In genomic region chr7:127702938-127703337, GRCh38 we compare ENCODE assay signal across 14 cellular contexts.
"Had no signal": no experiment of that assay in that cellular context is flagged by ENCODE, and none has a peak within 500 bp of the region (broad histone marks: within the 10 kb centered on the region; RNA-seq: fewer than 3 reads in every experiment).

No MANE protein-coding gene starts in this region.

- ATAC-seq: activated CD8-positive, alpha-beta memory T cell treated with anti-CD3 and anti-CD28 coated beads, Interleukin-2, amount 10 ng/mL, durations not matched to agents 7 days and 5 days; natural killer cell had no signal

- H3K4me1 ChIP-seq: esophagus muscularis mucosa, lower lobe of right lung, pancreas had no signal

- DNase-seq: activated B cell treated with CpG ODN at 0.5 μM for 24 hours; activated CD4-positive, alpha-beta memory T cell treated with anti-CD3 and anti-CD28 coated beads, Interleukin-2, amount 10 ng/mL, durations not matched to agents 7 days and 5 days; activated CD4-positive, alpha-beta T cell treated with anti-CD3 and anti-CD28 coated beads for 48 hours; activated CD8-positive, alpha-beta memory T cell treated with anti-CD3 and anti-CD28 coated beads, Interleukin-2, amount 10 ng/mL, durations not matched to agents 7 days and 5 days; activated naive CD8-positive, alpha-beta T cell treated with anti-CD3 and anti-CD28 coated beads for 36 hours; amniotic stem cell; dermis blood vessel endothelial cell; effector memory CD4-positive, alpha-beta T cell; lower lobe of right lung; natural killer cell; pancreas; stimulated activated naive CD4-positive, alpha-beta T cell had no signal

- H3K4me3 ChIP-seq: cardiac muscle cell, esophagus muscularis mucosa, lower lobe of right lung, pancreas had no signal

- H3K27me3 ChIP-seq: cardiac muscle cell, esophagus muscularis mucosa, pancreas had no signal

- H3K9me3 ChIP-seq: esophagus muscularis mucosa, lower lobe of right lung, pancreas had no signal

- H3K27ac ChIP-seq: cardiac muscle cell, esophagus muscularis mucosa, lower lobe of right lung, pancreas had no signal
